ENCODE assay signal across 1 cellular context in genomic region chr3:125073506-125073905, GRCh38.
TF ChIP-seq lines count a peak whose summit lies in the region.

No MANE protein-coding gene starts in this region.

TF ChIP-seq in IMR-90, 13 proteins besides CTCF, POLR2A, EP300 and RAD21:
- TF ChIP-seq ELK1 (IDR thresholded peaks at IDR 0.05; ENCODE audit: borderline replicate concordance, low read depth, low read length) (no peak), MXI1 (IDR thresholded peaks at IDR 0.05; ENCODE audit: borderline replicate concordance, low read depth, low read length) (no peak), USF2 (IDR thresholded peaks at IDR 0.05; ENCODE audit: low read depth, low read length) (no peak), CHD1 (IDR thresholded peaks at IDR 0.05; ENCODE audit: low read depth, low read length) (no peak), NFE2L2 (IDR thresholded peaks at IDR 0.05; ENCODE audit: low read depth, low read length) (no peak), MAFK (IDR thresholded peaks at IDR 0.05; ENCODE audit: low read depth, low read length) (no peak), BHLHE40 (IDR thresholded peaks at IDR 0.05; ENCODE audit: low read depth, low read length) (no peak), FOS (IDR thresholded peaks at IDR 0.05; ENCODE audit: low read depth, low read length) (no peak), CEBPB (IDR thresholded peaks at IDR 0.05; ENCODE audit: low read depth, low read length) (no peak), SMC3 (IDR thresholded peaks at IDR 0.05; ENCODE audit: low read depth, low read length) (no peak), RFX5 (IDR thresholded peaks at IDR 0.05; ENCODE audit: low read depth, low read length) (no peak), MAZ (IDR thresholded peaks at IDR 0.05; ENCODE audit: borderline replicate concordance, low read depth, low read length) (no peak), RCOR1 (IDR thresholded peaks at IDR 0.05; ENCODE audit: insufficient replicate concordance, low read length) (no peak)
